In the genomic region with DNA sequence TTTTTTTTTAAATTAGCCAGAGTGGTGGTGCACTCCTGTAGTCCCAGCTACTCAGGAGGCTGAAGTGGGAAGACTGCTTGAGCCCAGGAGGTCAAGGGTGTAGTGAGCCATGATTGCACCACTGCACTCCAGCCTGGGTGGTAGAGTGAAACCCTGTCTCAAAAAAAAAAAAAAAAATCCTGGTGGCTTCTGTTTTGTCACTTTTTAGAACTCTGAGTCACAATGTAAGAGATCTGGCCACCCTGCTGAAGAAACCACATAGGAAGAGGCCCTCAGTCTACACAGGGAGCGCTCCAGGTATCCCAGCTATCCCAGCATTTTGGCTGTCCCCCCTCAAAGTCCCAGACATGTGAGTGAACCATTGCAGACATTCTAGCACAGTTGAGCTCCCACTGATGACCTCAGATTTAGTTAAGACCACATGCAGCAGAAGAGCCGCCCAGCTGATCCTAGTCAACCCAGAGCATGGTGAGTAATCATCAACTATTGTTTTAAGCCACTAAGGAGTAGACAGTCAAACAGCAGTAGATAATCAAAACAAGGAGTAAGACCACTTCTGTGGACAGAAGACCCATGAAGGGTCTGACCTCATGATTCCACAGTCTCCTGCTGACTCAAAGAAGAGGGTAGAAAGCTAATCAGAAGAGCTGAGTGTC, we compare ENCODE assay signal across 1 cellular context.
TF ChIP-seq lines count a peak whose summit lies in the region.

No MANE protein-coding gene starts in this region.

TF ChIP-seq in K562, 482 proteins besides CTCF, POLR2A, EP300 and RAD21 (continued from another document):
- TF ChIP-seq, protein P1, sequence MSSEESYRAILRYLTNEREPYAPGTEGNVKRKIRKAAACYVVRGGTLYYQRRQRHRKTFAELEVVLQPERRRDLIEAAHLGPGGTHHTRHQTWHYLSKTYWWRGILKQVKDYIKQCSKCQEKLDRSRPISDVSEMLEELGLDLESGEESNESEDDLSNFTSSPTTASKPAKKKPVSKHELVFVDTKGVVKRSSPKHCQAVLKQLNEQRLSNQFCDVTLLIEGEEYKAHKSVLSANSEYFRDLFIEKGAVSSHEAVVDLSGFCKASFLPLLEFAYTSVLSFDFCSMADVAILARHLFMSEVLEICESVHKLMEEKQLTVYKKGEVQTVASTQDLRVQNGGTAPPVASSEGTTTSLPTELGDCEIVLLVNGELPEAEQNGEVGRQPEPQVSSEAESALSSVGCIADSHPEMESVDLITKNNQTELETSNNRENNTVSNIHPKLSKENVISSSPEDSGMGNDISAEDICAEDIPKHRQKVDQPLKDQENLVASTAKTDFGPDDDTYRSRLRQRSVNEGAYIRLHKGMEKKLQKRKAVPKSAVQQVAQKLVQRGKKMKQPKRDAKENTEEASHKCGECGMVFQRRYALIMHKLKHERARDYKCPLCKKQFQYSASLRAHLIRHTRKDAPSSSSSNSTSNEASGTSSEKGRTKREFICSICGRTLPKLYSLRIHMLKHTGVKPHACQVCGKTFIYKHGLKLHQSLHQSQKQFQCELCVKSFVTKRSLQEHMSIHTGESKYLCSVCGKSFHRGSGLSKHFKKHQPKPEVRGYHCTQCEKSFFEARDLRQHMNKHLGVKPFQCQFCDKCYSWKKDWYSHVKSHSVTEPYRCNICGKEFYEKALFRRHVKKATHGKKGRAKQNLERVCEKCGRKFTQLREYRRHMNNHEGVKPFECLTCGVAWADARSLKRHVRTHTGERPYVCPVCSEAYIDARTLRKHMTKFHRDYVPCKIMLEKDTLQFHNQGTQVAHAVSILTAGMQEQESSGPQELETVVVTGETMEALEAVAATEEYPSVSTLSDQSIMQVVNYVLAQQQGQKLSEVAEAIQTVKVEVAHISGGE (CRISPR knock-in tag; IDR thresholded peaks at IDR 0.05) = peak in 1 of 3 experiments; percentile 27; a peak in 2 of 6 replicates
- no peak for TF ChIP-seq ZBTB7A (IDR thresholded peaks at IDR 0.05; ENCODE audit: borderline replicate concordance, control insufficient read depth, low read depth, low read length)
- TF ChIP-seq, protein P2, sequence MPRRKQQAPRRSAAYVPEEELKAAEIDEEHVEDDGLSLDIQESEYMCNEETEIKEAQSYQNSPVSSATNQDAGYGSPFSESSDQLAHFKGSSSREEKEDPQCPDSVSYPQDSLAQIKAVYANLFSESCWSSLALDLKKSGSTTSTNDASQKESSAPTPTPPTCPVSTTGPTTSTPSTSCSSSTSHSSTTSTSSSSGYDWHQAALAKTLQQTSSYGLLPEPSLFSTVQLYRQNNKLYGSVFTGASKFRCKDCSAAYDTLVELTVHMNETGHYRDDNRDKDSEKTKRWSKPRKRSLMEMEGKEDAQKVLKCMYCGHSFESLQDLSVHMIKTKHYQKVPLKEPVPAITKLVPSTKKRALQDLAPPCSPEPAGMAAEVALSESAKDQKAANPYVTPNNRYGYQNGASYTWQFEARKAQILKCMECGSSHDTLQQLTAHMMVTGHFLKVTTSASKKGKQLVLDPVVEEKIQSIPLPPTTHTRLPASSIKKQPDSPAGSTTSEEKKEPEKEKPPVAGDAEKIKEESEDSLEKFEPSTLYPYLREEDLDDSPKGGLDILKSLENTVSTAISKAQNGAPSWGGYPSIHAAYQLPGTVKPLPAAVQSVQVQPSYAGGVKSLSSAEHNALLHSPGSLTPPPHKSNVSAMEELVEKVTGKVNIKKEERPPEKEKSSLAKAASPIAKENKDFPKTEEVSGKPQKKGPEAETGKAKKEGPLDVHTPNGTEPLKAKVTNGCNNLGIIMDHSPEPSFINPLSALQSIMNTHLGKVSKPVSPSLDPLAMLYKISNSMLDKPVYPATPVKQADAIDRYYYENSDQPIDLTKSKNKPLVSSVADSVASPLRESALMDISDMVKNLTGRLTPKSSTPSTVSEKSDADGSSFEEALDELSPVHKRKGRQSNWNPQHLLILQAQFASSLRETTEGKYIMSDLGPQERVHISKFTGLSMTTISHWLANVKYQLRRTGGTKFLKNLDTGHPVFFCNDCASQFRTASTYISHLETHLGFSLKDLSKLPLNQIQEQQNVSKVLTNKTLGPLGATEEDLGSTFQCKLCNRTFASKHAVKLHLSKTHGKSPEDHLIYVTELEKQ (CRISPR knock-in tag; IDR thresholded peaks at IDR 0.05) = no peak
